ENCODE assay signal across 35 cellular contexts in the genomic region with DNA sequence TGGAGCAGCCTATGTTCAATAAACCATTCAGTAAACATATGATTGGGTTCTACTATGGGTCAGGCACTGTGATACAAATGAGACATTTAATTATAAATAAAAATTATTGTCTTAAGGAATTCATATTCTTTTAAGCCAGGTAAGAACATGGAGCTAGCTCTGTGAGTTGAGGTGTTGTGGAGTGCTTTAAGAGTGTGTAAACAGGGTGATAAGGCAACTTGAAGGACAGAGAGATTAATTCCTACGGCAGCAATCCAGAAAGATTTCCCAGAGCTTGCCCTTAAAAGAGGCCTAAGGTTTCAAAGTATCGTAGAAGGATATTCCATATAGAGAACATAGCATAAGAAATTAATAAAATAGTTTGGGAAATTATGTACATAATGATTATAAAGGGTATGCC.
"Had no signal": no experiment of that assay in that cellular context is flagged by ENCODE, and none has a peak within 500 bp of the region (broad histone marks: within the 10 kb centered on the region; RNA-seq: fewer than 3 reads in every experiment).

No MANE protein-coding gene starts in this region.

- H3K4me3 ChIP-seq: MG63 had no signal

- H3K36me3 ChIP-seq: MG63 had no signal

- H3K27me3 ChIP-seq: MG63 had no signal

- DNase-seq: Karpas-422, Kasumi-1, KG1, MG63, MM.1S, MV-4-11, NCI-H1048, NCI-H1092, NCI-H1092 treated with DMSO at 0.1 percent for 48 hours, NCI-H1105, NCI-H1105 treated with DMSO at 0.1 percent for 48 hours, NCI-H1417, NCI-H1417 treated with DMSO at 0.1 percent for 48 hours, NCI-H1436, NCI-H1436 treated with DMSO at 0.1 percent for 48 hours, NCI-H146, NCI-H1694, NCI-H1694 treated with DMSO at 0.1 percent for 48 hours, NCI-H187, NCI-H187 treated with DMSO at 0.1 percent for 48 hours, NCI-H1930, NCI-H2029, NCI-H2029 treated with DMSO at 0.1 percent for 48 hours, NCI-H2081, NCI-H2081 treated with DMSO at 0.1 percent for 48 hours, NCI-H2107, NCI-H2171, NCI-H2171 treated with DMSO at 0.1 percent for 48 hours, NCI-H2227 treated with DMSO at 0.1 percent for 48 hours, NCI-H226, NCI-H345, NCI-H446, NCI-H446 treated with DMSO at 0.1 percent for 48 hours, NCI-H510A had no signal

- H3K27ac ChIP-seq: KMS-11 had no signal

- H3K9me3 ChIP-seq: MG63 had no signal
